Comparison of ENCODE assay signal across 1 cellular context in genomic region chr1:183942933-183943693, GRCh38.
A peak's percentile ranks its signal among the peaks of the same experiment; 100 is the strongest.
TF ChIP-seq lines count a peak whose summit lies in the region.

No MANE protein-coding gene starts in this region.

TF ChIP-seq in SK-N-SH, 30 proteins besides CTCF, POLR2A, EP300 and RAD21 (continued from another document):
- TF ChIP-seq, protein P1, sequence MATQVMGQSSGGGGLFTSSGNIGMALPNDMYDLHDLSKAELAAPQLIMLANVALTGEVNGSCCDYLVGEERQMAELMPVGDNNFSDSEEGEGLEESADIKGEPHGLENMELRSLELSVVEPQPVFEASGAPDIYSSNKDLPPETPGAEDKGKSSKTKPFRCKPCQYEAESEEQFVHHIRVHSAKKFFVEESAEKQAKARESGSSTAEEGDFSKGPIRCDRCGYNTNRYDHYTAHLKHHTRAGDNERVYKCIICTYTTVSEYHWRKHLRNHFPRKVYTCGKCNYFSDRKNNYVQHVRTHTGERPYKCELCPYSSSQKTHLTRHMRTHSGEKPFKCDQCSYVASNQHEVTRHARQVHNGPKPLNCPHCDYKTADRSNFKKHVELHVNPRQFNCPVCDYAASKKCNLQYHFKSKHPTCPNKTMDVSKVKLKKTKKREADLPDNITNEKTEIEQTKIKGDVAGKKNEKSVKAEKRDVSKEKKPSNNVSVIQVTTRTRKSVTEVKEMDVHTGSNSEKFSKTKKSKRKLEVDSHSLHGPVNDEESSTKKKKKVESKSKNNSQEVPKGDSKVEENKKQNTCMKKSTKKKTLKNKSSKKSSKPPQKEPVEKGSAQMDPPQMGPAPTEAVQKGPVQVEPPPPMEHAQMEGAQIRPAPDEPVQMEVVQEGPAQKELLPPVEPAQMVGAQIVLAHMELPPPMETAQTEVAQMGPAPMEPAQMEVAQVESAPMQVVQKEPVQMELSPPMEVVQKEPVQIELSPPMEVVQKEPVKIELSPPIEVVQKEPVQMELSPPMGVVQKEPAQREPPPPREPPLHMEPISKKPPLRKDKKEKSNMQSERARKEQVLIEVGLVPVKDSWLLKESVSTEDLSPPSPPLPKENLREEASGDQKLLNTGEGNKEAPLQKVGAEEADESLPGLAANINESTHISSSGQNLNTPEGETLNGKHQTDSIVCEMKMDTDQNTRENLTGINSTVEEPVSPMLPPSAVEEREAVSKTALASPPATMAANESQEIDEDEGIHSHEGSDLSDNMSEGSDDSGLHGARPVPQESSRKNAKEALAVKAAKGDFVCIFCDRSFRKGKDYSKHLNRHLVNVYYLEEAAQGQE (IDR thresholded peaks at IDR 0.05; ENCODE audit: low read depth, low read length) = 0 out of 2 replicates have a peak, but pooled peaks have one; percentile 19
- TF ChIP-seq FOXM1 (IDR thresholded peaks at IDR 0.05; ENCODE audit: low read depth) (no peak), MXI1 (IDR thresholded peaks at IDR 0.05; ENCODE audit: low read depth, low read length) (no peak), ELF1 (IDR thresholded peaks at IDR 0.05) (no peak), TEAD4 (IDR thresholded peaks at IDR 0.05; ENCODE audit: borderline replicate concordance, insufficient read depth) (no peak), NRF1 (IDR thresholded peaks at IDR 0.05; ENCODE audit: low read depth, low read length) (no peak), RCOR1 (IDR thresholded peaks at IDR 0.05; ENCODE audit: low read length) (no peak), NFIC (IDR thresholded peaks at IDR 0.05; ENCODE audit: borderline replicate concordance) (peak; percentile 50; the same call in 1 of the 2 replicates), MEF2A (IDR thresholded peaks at IDR 0.05; ENCODE audit: borderline replicate concordance, low read depth) (no peak), FOSL2 (IDR thresholded peaks at IDR 0.05; ENCODE audit: borderline replicate concordance, low read depth) (peak; percentile 9; the same call in 1 of the 2 replicates), FOXJ3 (CRISPR knock-in tag; IDR thresholded peaks at IDR 0.05) (no peak), PBX3 (IDR thresholded peaks at IDR 0.05) (peak; percentile 77)
- TF ChIP-seq, protein P2, sequence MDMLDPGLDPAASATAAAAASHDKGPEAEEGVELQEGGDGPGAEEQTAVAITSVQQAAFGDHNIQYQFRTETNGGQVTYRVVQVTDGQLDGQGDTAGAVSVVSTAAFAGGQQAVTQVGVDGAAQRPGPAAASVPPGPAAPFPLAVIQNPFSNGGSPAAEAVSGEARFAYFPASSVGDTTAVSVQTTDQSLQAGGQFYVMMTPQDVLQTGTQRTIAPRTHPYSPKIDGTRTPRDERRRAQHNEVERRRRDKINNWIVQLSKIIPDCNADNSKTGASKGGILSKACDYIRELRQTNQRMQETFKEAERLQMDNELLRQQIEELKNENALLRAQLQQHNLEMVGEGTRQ (IDR thresholded peaks at IDR 0.05; ENCODE audit: borderline replicate concordance, low read depth, low read length) = 0 out of 2 replicates have a peak, but pooled peaks have one; percentile 3
